Comparison of ENCODE assay signal across 10 cellular contexts in genomic region chr1:8663915-8664331, GRCh38.
DNase-seq lines count a peak whose midpoint lies in the region; ATAC-seq and TF ChIP-seq lines count a peak whose summit lies in the region.
"Had no signal": no experiment of that assay in that cellular context is flagged by ENCODE, and none has a peak within 500 bp of the region (broad histone marks: within the 10 kb centered on the region; RNA-seq: fewer than 3 reads in every experiment).

No MANE protein-coding gene starts in this region.

- WGBS in mesodermal cell (ENCODE audit: insufficient coverage in 2 of 2), 2 experiments, result 93 to 100% methylated on average over 1 to 2 of the region's 2 CpGs

- H3K4me3 Mint-ChIP-seq in activated naive CD8-positive, alpha-beta T cell treated with anti-CD3 and anti-CD28 coated beads, Interleukin-2, amount 50 U/mL, for 24 hours, result no peak overlapping the region

- peak overlapping the region; percentile 13 for H3K27ac ChIP-seq in mesodermal cell (ENCODE audit: low read depth, low read length, severe bottlenecking)
- H3K27ac ChIP-seq in SJCRH30, result no peak overlapping the region
- H3K27ac ChIP-seq: SK-N-MC had no signal

- H3K36me3 Mint-ChIP-seq in activated naive CD8-positive, alpha-beta T cell treated with anti-CD3 and anti-CD28 coated beads, Interleukin-2, amount 50 U/mL, for 24 hours (ENCODE audit: low read depth), result no peaks in the 10 kb centered on the region

- peaks cover 27% of the 10 kb centered on the region for H3K4me1 Mint-ChIP-seq in activated naive CD8-positive, alpha-beta T cell treated with anti-CD3 and anti-CD28 coated beads, Interleukin-2, amount 50 U/mL, for 24 hours

- peaks cover 70% of the 10 kb centered on the region for H3K4me1 ChIP-seq in mesodermal cell (ENCODE audit: control insufficient read depth, insufficient read depth, low read length, poor library complexity, severe bottlenecking)
- peaks cover 46% of the 10 kb centered on the region for H3K4me1 ChIP-seq in SJCRH30

- H3K27me3 ChIP-seq in GM06990 (replicated peaks; ENCODE audit: control insufficient read depth, insufficient read depth, low read length), result no peaks in the 10 kb centered on the region
- H3K27me3 ChIP-seq in SJCRH30, result no peaks in the 10 kb centered on the region

- no peak overlapping the region for H3K27ac Mint-ChIP-seq in activated naive CD8-positive, alpha-beta T cell treated with anti-CD3 and anti-CD28 coated beads, Interleukin-2, amount 50 U/mL, for 24 hours

- no peak for DNase-seq in GM06990 (ENCODE audit: extremely low read depth, insufficient read length)
- no peak for DNase-seq in activated naive CD8-positive, alpha-beta T cell treated with anti-CD3 and anti-CD28 coated beads, Interleukin-2, amount 50 U/mL, for 24 hours
- no peak for DNase-seq in SJCRH30
- no peak for DNase-seq in activated CD8-positive, alpha-beta memory T cell treated with anti-CD3 and anti-CD28 coated beads, Interleukin-2, amount 50 U/mL, for 4 hours
- DNase-seq in NCI-H345 treated with DMSO at 0.1 percent for 48 hours (lab: John Stamatoyannopoulos, UW; ENCODE audit: unreplicated experiment), result no peak
- DNase-seq: effector CD4-positive, alpha-beta T cell had no signal

- H3K36me3 ChIP-seq in GM06990 (ENCODE audit: control insufficient read depth, insufficient read depth, low read length) (no peaks in the 10 kb centered on the region), mesodermal cell (ENCODE audit: control insufficient read depth, insufficient read depth, low read length) (peaks cover 9% of the 10 kb centered on the region), SJCRH30 (no peaks in the 10 kb centered on the region)

- H3K9me3 ChIP-seq in mesodermal cell (ENCODE audit: control insufficient read depth, low read length) (no peaks in the 10 kb centered on the region), SJCRH30 (replicated peaks) (no peaks in the 10 kb centered on the region)

- peak overlapping the region; percentile 17 for H3K4me3 ChIP-seq in GM06990 (replicated peaks; ENCODE audit: low read depth, low read length)
- H3K4me3 ChIP-seq in mesodermal cell (ENCODE audit: extremely low read depth, insufficient read depth, low read length, poor library complexity, severe bottlenecking), result no peak overlapping the region
- no peak overlapping the region for H3K4me3 ChIP-seq in SJCRH30
- H3K4me3 ChIP-seq: SK-N-MC had no signal

- no peaks in the 10 kb centered on the region for H3K27me3 Mint-ChIP-seq in activated naive CD8-positive, alpha-beta T cell treated with anti-CD3 and anti-CD28 coated beads, Interleukin-2, amount 50 U/mL, for 24 hours

- ATAC-seq in HG02759 (IDR thresholded peaks at IDR 0.05; ENCODE audit: unreplicated experiment), result peak; percentile 37
- peak; percentile 64 for ATAC-seq in activated naive CD8-positive, alpha-beta T cell treated with anti-CD3 and anti-CD28 coated beads, Interleukin-2, amount 50 U/mL, for 24 hours
- ATAC-seq in GM21381 (IDR thresholded peaks at IDR 0.05; ENCODE audit: unreplicated experiment), result no peak

- no peak for TF ChIP-seq CTCF in GM06990 (IDR thresholded peaks at IDR 0.05; ENCODE audit: insufficient read depth, low read length, poor library complexity, severe bottlenecking)

- no peaks in the 10 kb centered on the region for H3K9me3 Mint-ChIP-seq in activated naive CD8-positive, alpha-beta T cell treated with anti-CD3 and anti-CD28 coated beads, Interleukin-2, amount 50 U/mL, for 24 hours
